Comparison of ENCODE assay signal across 1 cellular context in genomic region chr4:145843148-145843547, GRCh38.
TF ChIP-seq lines count a peak whose summit lies in the region.

No MANE protein-coding gene starts in this region.

TF ChIP-seq in WTC11, 78 proteins besides CTCF, POLR2A, EP300 and RAD21 (continued from another document):
- no peak for TF ChIP-seq ZNF138 (CRISPR knock-in tag; conservative IDR thresholded peaks at IDR 0.05)
